2 cellular contexts compared by ENCODE assay signal in genomic region chr2:200422071-200422470, GRCh38.
TF ChIP-seq lines count a peak whose summit lies in the region.

No MANE protein-coding gene starts in this region.

TF ChIP-seq in HepG2, 621 proteins besides CTCF, POLR2A, EP300 and RAD21:
- TF ChIP-seq BHLHE40 (IDR thresholded peaks at IDR 0.05; ENCODE audit: low read length) (no peak), RBM22 (optimal IDR thresholded peaks at IDR 0.05; ENCODE audit: low read length) (peak; percentile 17)

TF ChIP-seq in GM12878, 131 proteins besides CTCF, POLR2A, EP300 and RAD21:
- TF ChIP-seq SP1 (IDR thresholded peaks at IDR 0.05; ENCODE audit: low read depth, low read length) (no peak), PAX5 (IDR thresholded peaks at IDR 0.05; ENCODE audit: borderline replicate concordance, low read depth, low read length) (no peak)
- TF ChIP-seq, protein P1, sequence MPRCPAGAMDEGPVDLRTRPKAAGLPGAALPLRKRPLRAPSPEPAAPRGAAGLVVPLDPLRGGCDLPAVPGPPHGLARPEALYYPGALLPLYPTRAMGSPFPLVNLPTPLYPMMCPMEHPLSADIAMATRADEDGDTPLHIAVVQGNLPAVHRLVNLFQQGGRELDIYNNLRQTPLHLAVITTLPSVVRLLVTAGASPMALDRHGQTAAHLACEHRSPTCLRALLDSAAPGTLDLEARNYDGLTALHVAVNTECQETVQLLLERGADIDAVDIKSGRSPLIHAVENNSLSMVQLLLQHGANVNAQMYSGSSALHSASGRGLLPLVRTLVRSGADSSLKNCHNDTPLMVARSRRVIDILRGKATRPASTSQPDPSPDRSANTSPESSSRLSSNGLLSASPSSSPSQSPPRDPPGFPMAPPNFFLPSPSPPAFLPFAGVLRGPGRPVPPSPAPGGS (IDR thresholded peaks at IDR 0.05; ENCODE audit: borderline replicate concordance, insufficient read depth, low read depth, low read length, poor library complexity, severe bottlenecking), result peak; percentile 13
